In genomic region chr11:68808787-68809186, GRCh38 we compare ENCODE assay signal across 28 cellular contexts. TPM values are rescaled to one million over a fixed set of nuclear protein-coding genes. Genes with fewer than 3 reads are reported as not detected.
DNase-seq lines count a peak whose midpoint lies in the region; ATAC-seq, FAIRE-seq and TF ChIP-seq lines count a peak whose summit lies in the region.
"Had no signal": no experiment of that assay in that cellular context is flagged by ENCODE, and none has a peak within 500 bp of the region (broad histone marks: within the 10 kb centered on the region; RNA-seq: fewer than 3 reads in every experiment).

No MANE protein-coding gene starts in this region.

- H3K27me3 ChIP-seq in pancreas (no peaks in the 10 kb centered on the region), esophagus muscularis mucosa (no peaks in the 10 kb centered on the region)
- H3K27me3 ChIP-seq: BE2C, BLaER1 had no signal

- no peak overlapping the region for H3K4me3 Mint-ChIP-seq in WTC11
- H3K4me3 Mint-ChIP-seq: CD14-positive monocyte; CD4-positive, alpha-beta memory T cell; CD4-positive, CD25-positive, alpha-beta regulatory T cell; CD8-positive, alpha-beta memory T cell had no signal

- no peak for TF ChIP-seq POLR2A in esophagus muscularis mucosa (IDR thresholded peaks at IDR 0.05; ENCODE audit: low read depth)

- FAIRE-seq in A204.1 (lab: Jason Lieb, UNC) = peak; percentile 29
- FAIRE-seq in endometrium (lab: Jason Lieb, UNC) = peak; percentile 23
- peak; percentile 57 for FAIRE-seq in pancreas (lab: Jason Lieb, UNC)
- FAIRE-seq: GM12891, GM19239 had no signal

- H3K4me3 ChIP-seq in pancreas = no peak overlapping the region
- no peak overlapping the region for H3K4me3 ChIP-seq in esophagus muscularis mucosa
- H3K4me3 ChIP-seq: BLaER1 had no signal

- no peaks in the 10 kb centered on the region for H3K27me3 Mint-ChIP-seq in WTC11 (ENCODE audit: low read depth)
- H3K27me3 Mint-ChIP-seq: CD4-positive, alpha-beta memory T cell; CD4-positive, CD25-positive, alpha-beta regulatory T cell; CD8-positive, alpha-beta memory T cell had no signal

- peaks cover 0 to 7% (median 4%) of the 10 kb centered on the region in 3 donors for H3K4me1 ChIP-seq in pancreas
- H3K4me1 ChIP-seq in esophagus muscularis mucosa = peaks cover 23 to 29% (median 27%) of the 10 kb centered on the region in 4 donors

- H3K9me3 ChIP-seq in pancreas = no peaks in the 10 kb centered on the region
- H3K9me3 ChIP-seq in esophagus muscularis mucosa = no peaks in the 10 kb centered on the region
- H3K9me3 ChIP-seq: BE2C, BLaER1 had no signal

- TF ChIP-seq CTCF in WTC11 (IDR thresholded peaks at IDR 0.05) (no peak), pancreas (IDR thresholded peaks at IDR 0.05) (no peak), esophagus muscularis mucosa (IDR thresholded peaks at IDR 0.05) (no peak)

- TF ChIP-seq EP300 in esophagus muscularis mucosa (IDR thresholded peaks at IDR 0.05) = no peak

- POLR2A ChIA-PET in WTC11 (lab: Charles Lee) = no interaction called here

- DNase-seq in WTC11 (ENCODE audit: low spot score) (no peak), pancreas (no peak), pons (ENCODE audit: low spot score) (no peak), esophagus muscularis mucosa (ENCODE audit: extremely low spot score) (no peak)
- DNase-seq: ACHN; BE2C; C1 segment of cervical spinal cord; CD4-positive, alpha-beta memory T cell; CD4-positive, CD25-positive, alpha-beta regulatory T cell; CD8-positive, alpha-beta memory T cell; COR-L47; DMS 273 treated with DMSO at 0.1 percent for 48 hours; DMS153; DMS53; DMS79; DND-41; EL; GF-D8 had no signal

- no peak overlapping the region for H3K27ac ChIP-seq in pancreas
- no peak overlapping the region for H3K27ac ChIP-seq in esophagus muscularis mucosa (replicated peaks in 1 of 4)
- H3K27ac ChIP-seq: 22Rv1 had no signal

- no peaks in the 10 kb centered on the region for H3K9me3 Mint-ChIP-seq in WTC11
- H3K9me3 Mint-ChIP-seq: CD4-positive, alpha-beta memory T cell; CD4-positive, CD25-positive, alpha-beta regulatory T cell; CD8-positive, alpha-beta memory T cell had no signal

- no peak overlapping the region for H3K27ac Mint-ChIP-seq in WTC11

- H3K36me3 ChIP-seq in pancreas (peaks cover 0 to 48% (median 0%) of the 10 kb centered on the region in 3 donors), esophagus muscularis mucosa (peaks cover 35 to 90% (median 72%) of the 10 kb centered on the region in 4 donors)

- no peaks in the 10 kb centered on the region for H3K4me1 Mint-ChIP-seq in WTC11
- H3K4me1 Mint-ChIP-seq: CD14-positive monocyte; CD4-positive, alpha-beta memory T cell; CD4-positive, CD25-positive, alpha-beta regulatory T cell had no signal

- WGBS in pancreas, 2 donors = 88 to 94% methylated on average over 2 of the region's 2 CpGs
- WGBS in esophagus muscularis mucosa = 94% methylated on average over 2 of the region's 2 CpGs

- intact Hi-C loops in pancreas (cut with DNase I) (no loop called here), esophagus muscularis mucosa (cut with DNase I) (no loop called here)

- no peak for ATAC-seq in WTC11
- ATAC-seq in pancreas = no peak
- ATAC-seq in HG03025 (IDR thresholded peaks at IDR 0.05; ENCODE audit: low FRiP score, unreplicated experiment) = no peak
- no peak for ATAC-seq in GM18517 (IDR thresholded peaks at IDR 0.05; ENCODE audit: unreplicated experiment)

- no peaks in the 10 kb centered on the region for H3K36me3 Mint-ChIP-seq in WTC11

- CTCF ChIA-PET in WTC11 (lab: Charles Lee) = interaction anchor here (3.1 kb wide), 1 partner anchor 10 kb away, joined by 25 read pairs; no protein-coding TSS in a partner anchor

TF ChIP-seq in WTC11, 78 proteins besides CTCF, POLR2A, EP300 and RAD21:
- TF ChIP-seq PRDM15 (CRISPR knock-in tag; IDR thresholded peaks at IDR 0.05) (no peak), HMGA2 (CRISPR knock-in tag; IDR thresholded peaks at IDR 0.05) (peak; percentile 97)

RNA-seq across cellular contexts. Expression of gene CPT1A, which starts 32.9 kb away (rescaled TPM):
- total RNA-seq in WTC11 (2021) (18.4 to 28.1 TPM (median 20.3 TPM) in 3 replicates), pancreas (10 to 100 TPM; 16.9 to 33.7 (median 22.7) TPM), esophagus muscularis mucosa (100 to 1,000 TPM in 2 of 4 donors, 10 to 100 TPM in 2; 36.1 to 122 (median 77.5) TPM)
- polyA plus RNA-seq in pancreas = 10 to 100 TPM in 1 of 2 donors, 1 to 10 TPM in 1; 9.5 to 15.6 TPM

RNA-seq across cellular contexts. Expression of gene TESMIN, which starts 57.5 kb away (rescaled TPM):
- total RNA-seq in WTC11 (2021) (78.8 to 91.9 TPM (median 85.6 TPM) in 3 replicates), pancreas (1 to 10 TPM; 1.4 to 3.6 (median 1.8) TPM), esophagus muscularis mucosa (1 to 10 TPM in 2 of 4 donors, under 1 TPM in 2; 0.78 to 2.5 (median 1.4) TPM)
- polyA plus RNA-seq in pancreas = 1 to 10 TPM; 1.9 to 2.3 TPM
- total RNA-seq: A172 had no signal

Comparison
In these comparisons a context has a peak if more than half of its experiments do, and no peak if none do; other contexts are left out.
1. RNA of gene TESMIN, which starts 57.5 kb away (total RNA-seq): 78.8 to 91.9 TPM in WTC11; 0.78 to 2.5 TPM in esophagus muscularis mucosa and 1.4 to 3.6 TPM in pancreas; every median in the first group is over 10 times any median in the second.